8 cellular contexts compared by ENCODE assay signal in genomic region chr3:42025388-42026138, GRCh38.
DNase-seq lines count a peak whose midpoint lies in the region; ATAC-seq and TF ChIP-seq lines count a peak whose summit lies in the region.

No MANE protein-coding gene starts in this region.

- peak overlapping the region; percentile 93 for H3K4me2 ChIP-seq in MM.1S (ENCODE audit: low read depth, low read length)

- no peaks in the 10 kb centered on the region for H3K9me3 ChIP-seq in MM.1S (replicated peaks; ENCODE audit: insufficient read depth, low read length)
- no peaks in the 10 kb centered on the region for H3K9me3 ChIP-seq in ectodermal cell (ENCODE audit: control insufficient read depth, low read length)
- no peaks in the 10 kb centered on the region for H3K9me3 ChIP-seq in liver (ENCODE audit: control insufficient read depth in 4 of 4, low read length in 3 of 4)
- H3K9me3 ChIP-seq in stomach smooth muscle (ENCODE audit: control insufficient read depth in 2 of 2, low read length in 2 of 2) = no peaks in the 10 kb centered on the region

- peaks cover 93% of the 10 kb centered on the region for H3K79me2 ChIP-seq in MM.1S (ENCODE audit: low read length)

- no peaks in the 10 kb centered on the region for H3K9me2 ChIP-seq in MM.1S (replicated peaks; ENCODE audit: insufficient read depth, low read length)

- peak; percentile 86 for DNase-seq in D341Med (ENCODE audit: low spot score)
- DNase-seq in MM.1S = peak; percentile 76
- peak; percentile 81 for DNase-seq in SHP77 treated with DMSO at 0.1 percent for 48 hours (lab: John Stamatoyannopoulos, UW)
- DNase-seq in stimulated activated CD4-positive, alpha-beta T cell treated with anti-CD3 and anti-CD28 coated beads, Interleukin-1b, Interleukin-23, amount 100 ng/mL, for 48 hours = no peak

- H3K4me1 ChIP-seq in MM.1S (ENCODE audit: low read length) (peaks cover 18% of the 10 kb centered on the region), ectodermal cell (ENCODE audit: control insufficient read depth, insufficient read depth, low read length) (peaks cover 44% of the 10 kb centered on the region), liver (ENCODE audit: control insufficient read depth in 4 of 4, insufficient read depth in 4 of 4, low read length in 3 of 4) (peaks cover 3 to 35% (median 28%) of the 10 kb centered on the region in 4 donors), stomach smooth muscle (ENCODE audit: control insufficient read depth, insufficient read depth, low read length) (peaks cover 26% of the 10 kb centered on the region)

- peak in 1 of 2 donors; percentile 20 for TF ChIP-seq RAD21 in liver (IDR thresholded peaks at IDR 0.05)

- WGBS in ectodermal cell, 2 experiments = 1% methylated on average over 7 of the region's 7 CpGs
- WGBS in liver = 35% methylated on average over 7 of the region's 7 CpGs

- H3K4me3 ChIP-seq in MM.1S (ENCODE audit: low read length) (peak overlapping the region; percentile 42), ectodermal cell (ENCODE audit: insufficient read depth, low read depth, low read length) (no peak overlapping the region), liver (ENCODE audit: low read depth in 1 of 3, low read length in 3 of 3) (no peak overlapping the region), stomach smooth muscle (ENCODE audit: low read length in 2 of 2) (peak overlapping the region; percentile 13 to 23)

- ATAC-seq in GM21515 (IDR thresholded peaks at IDR 0.05; ENCODE audit: unreplicated experiment) = peak; percentile 61

- H3K27ac ChIP-seq in MM.1S (ENCODE audit: low read length) (peak overlapping the region; percentile 53), ectodermal cell (ENCODE audit: insufficient read depth, low read depth, low read length, poor library complexity, severe bottlenecking) (peak overlapping the region; percentile 97), liver (ENCODE audit: low read depth in 1 of 2, low read length in 2 of 2) (peak overlapping the region; percentile 57 to 86), stomach smooth muscle (ENCODE audit: low read length) (peak overlapping the region; percentile 53)

- no peaks in the 10 kb centered on the region for H4K20me1 ChIP-seq in MM.1S (ENCODE audit: insufficient read depth, low read length)

- H3K27me3 ChIP-seq in MM.1S (replicated peaks; ENCODE audit: insufficient read depth, low read length) = no peaks in the 10 kb centered on the region
- no peaks in the 10 kb centered on the region for H3K27me3 ChIP-seq in ectodermal cell (ENCODE audit: control insufficient read depth, insufficient read depth, low read length, poor library complexity, severe bottlenecking)
- no peaks in the 10 kb centered on the region for H3K27me3 ChIP-seq in liver (ENCODE audit: control insufficient read depth in 4 of 4, insufficient read depth in 4 of 4, low read length in 3 of 4)
- no peaks in the 10 kb centered on the region for H3K27me3 ChIP-seq in stomach smooth muscle (ENCODE audit: control insufficient read depth in 1 of 2, insufficient read depth in 2 of 2, low read length in 2 of 2)

- no peaks in the 10 kb centered on the region for H3K36me3 ChIP-seq in MM.1S (replicated peaks; ENCODE audit: insufficient read depth, low read length)
- H3K36me3 ChIP-seq in ectodermal cell (ENCODE audit: control insufficient read depth, insufficient read depth, low read length) = no peaks in the 10 kb centered on the region
- no peaks in the 10 kb centered on the region for H3K36me3 ChIP-seq in liver (ENCODE audit: control insufficient read depth in 4 of 4, insufficient read depth in 3 of 4, low read depth in 1 of 4, low read length in 3 of 4)
- no peaks in the 10 kb centered on the region for H3K36me3 ChIP-seq in stomach smooth muscle (ENCODE audit: control insufficient read depth in 2 of 2, insufficient read depth in 2 of 2, low read length in 2 of 2)

- no peak overlapping the region for H2AFZ ChIP-seq in MM.1S (ENCODE audit: low read length)

- H3F3A ChIP-seq in MM.1S (ENCODE audit: insufficient read depth, low read length) = peaks cover 21% of the 10 kb centered on the region

- H3K9ac ChIP-seq in MM.1S (ENCODE audit: low read length) (peak overlapping the region; percentile 43; the same call in 1 of the 2 replicates), liver (ENCODE audit: low read depth in 1 of 2, low read length in 2 of 2) (peak overlapping the region in 1 of 2 donors; percentile 56), stomach smooth muscle (ENCODE audit: low read length in 2 of 2) (peak overlapping the region; percentile 6 to 73)

- TF ChIP-seq CTCF in MM.1S (IDR thresholded peaks at IDR 0.05; ENCODE audit: low read length) (no peak), liver (IDR thresholded peaks at IDR 0.05; ENCODE audit: low read depth, low read length, missing input control) (no peak)

TF ChIP-seq in liver, 16 proteins besides CTCF, POLR2A, EP300 and RAD21:
- peak in 1 of 2 donors; percentile 32 for TF ChIP-seq JUND (IDR thresholded peaks at IDR 0.05)
- TF ChIP-seq FOXA1 (IDR thresholded peaks at IDR 0.05) = no peak
- TF ChIP-seq SP1 (IDR thresholded peaks at IDR 0.05) = peak; percentile 29

Comparison
In these comparisons a context has a peak if more than half of its experiments do, and no peak if none do; other contexts are left out.
1. H3K4me3 ChIP-seq: peak in MM.1S (single experiment) and stomach smooth muscle (2 of 2); none in ectodermal cell (single experiment) and liver (0 of 3).
2. Peak in every context shown above with its lines, with median percentiles within 50 percentile points of each other: H3K27ac ChIP-seq.